ENCODE assay signal across 17 cellular contexts in genomic region chr3:48026098-48026497, GRCh38. TPM values are rescaled to one million over a fixed set of nuclear protein-coding genes. Genes with fewer than 3 reads are reported as not detected.
DNase-seq lines count a peak whose midpoint lies in the region; ATAC-seq and TF ChIP-seq lines count a peak whose summit lies in the region.
"Had no signal": no experiment of that assay in that cellular context is flagged by ENCODE, and none has a peak within 500 bp of the region (broad histone marks: within the 10 kb centered on the region; RNA-seq: fewer than 3 reads in every experiment).

No MANE protein-coding gene starts in this region.

- no peaks in the 10 kb centered on the region for H3K27me3 ChIP-seq in psoas muscle (ENCODE audit: insufficient read depth in 3 of 3, low read length in 2 of 3)
- H3K27me3 ChIP-seq in CD8-positive, alpha-beta T cell (ENCODE audit: insufficient read depth, low read length): no peaks in the 10 kb centered on the region
- H3K27me3 ChIP-seq: BLaER1 had no signal

- H3K9me3 ChIP-seq in psoas muscle: no peaks in the 10 kb centered on the region
- H3K9me3 ChIP-seq in CD8-positive, alpha-beta T cell (ENCODE audit: low read length): no peaks in the 10 kb centered on the region
- H3K9me3 ChIP-seq: BLaER1 had no signal

- no peaks in the 10 kb centered on the region for H3K27me3 Mint-ChIP-seq in chondrocyte (ENCODE audit: low read depth)
- H3K27me3 Mint-ChIP-seq in CD8-positive, alpha-beta T cell (ENCODE audit: low read depth): no peaks in the 10 kb centered on the region
- H3K27me3 Mint-ChIP-seq: CD4-positive, alpha-beta memory T cell had no signal

- H3K4me3 Mint-ChIP-seq in chondrocyte (ENCODE audit: unreplicated experiment): no peak overlapping the region
- H3K4me3 Mint-ChIP-seq in CD8-positive, alpha-beta T cell: no peak overlapping the region
- H3K4me3 Mint-ChIP-seq: CD14-positive monocyte; CD4-positive, alpha-beta memory T cell; GM23338 had no signal

- H3K4me1 Mint-ChIP-seq in chondrocyte (ENCODE audit: low read depth): peaks cover 51% of the 10 kb centered on the region
- H3K4me1 Mint-ChIP-seq in CD8-positive, alpha-beta T cell (ENCODE audit: low read depth): peaks cover 3% of the 10 kb centered on the region

- TF ChIP-seq CTCF in chondrocyte (IDR thresholded peaks at IDR 0.05) (no peak), psoas muscle (IDR thresholded peaks at IDR 0.05) (no peak)
- TF ChIP-seq CTCF in CD8-positive, alpha-beta T cell (IDR thresholded peaks at IDR 0.05): no peak

- intact Hi-C loops in psoas muscle (cut with DNase I): no loop called here
- intact Hi-C loops in CD8-positive, alpha-beta T cell (cut with DNase I, micrococcal nuclease): no loop called here

- peak overlapping the region; percentile 17 for H3K27ac ChIP-seq in psoas muscle
- no peak overlapping the region for H3K27ac ChIP-seq in caudate nucleus (ENCODE audit: low read depth, low read length)
- H3K27ac ChIP-seq in CD8-positive, alpha-beta T cell (ENCODE audit: low read depth, low read length): no peak overlapping the region
- H3K27ac ChIP-seq: BLaER1 had no signal

- H3K27ac Mint-ChIP-seq in chondrocyte (ENCODE audit: unreplicated experiment): peak overlapping the region; percentile 45
- H3K27ac Mint-ChIP-seq in CD8-positive, alpha-beta T cell: no peak overlapping the region
- H3K27ac Mint-ChIP-seq: CD14-positive monocyte; CD4-positive, alpha-beta memory T cell; GM23338 had no signal

- H3K4me3 ChIP-seq in psoas muscle: no peak overlapping the region
- H3K4me3 ChIP-seq in CD8-positive, alpha-beta T cell (ENCODE audit: low read depth, low read length): no peak overlapping the region
- H3K4me3 ChIP-seq: BLaER1, GM23338 had no signal

- CTCF ChIA-PET in HEK293T (lab: Yijun Ruan, JAX): interaction anchor here (0.7 kb wide), 1 partner anchor 27 kb away, joined by 3 read pairs; no protein-coding TSS in a partner anchor
- CTCF ChIA-PET in CD8-positive, alpha-beta T cell (lab: Charles Lee): no interaction called here

- H3K4me1 ChIP-seq in psoas muscle: peaks cover 64% of the 10 kb centered on the region
- no peaks in the 10 kb centered on the region for H3K4me1 ChIP-seq in CD8-positive, alpha-beta T cell (ENCODE audit: insufficient read depth, low read length)

- POLR2A ChIA-PET in HEK293T (lab: Yijun Ruan, JAX): no interaction called here
- POLR2A ChIA-PET in CD8-positive, alpha-beta T cell (lab: Charles Lee): no interaction called here

- no peaks in the 10 kb centered on the region for H3K9me3 Mint-ChIP-seq in chondrocyte (ENCODE audit: low read depth)
- no peaks in the 10 kb centered on the region for H3K9me3 Mint-ChIP-seq in CD8-positive, alpha-beta T cell
- H3K9me3 Mint-ChIP-seq: CD14-positive monocyte; CD4-positive, alpha-beta memory T cell; GM23338 had no signal

- 50 to 63% (median 53%) methylated on average over 2 of the region's 2 CpGs for WGBS in psoas muscle, 3 donors

- ATAC-seq in psoas muscle: no peak
- ATAC-seq in CD8-positive, alpha-beta T cell: no peak
- ATAC-seq: GM23338 had no signal

- peaks cover 2% of the 10 kb centered on the region for H3K36me3 Mint-ChIP-seq in chondrocyte (ENCODE audit: low read depth)
- no peaks in the 10 kb centered on the region for H3K36me3 Mint-ChIP-seq in CD8-positive, alpha-beta T cell

- no peaks in the 10 kb centered on the region for H3K36me3 ChIP-seq in psoas muscle (ENCODE audit: insufficient read depth in 1 of 2, low read depth in 1 of 2)
- no peaks in the 10 kb centered on the region for H3K36me3 ChIP-seq in CD8-positive, alpha-beta T cell (ENCODE audit: insufficient read depth, low read length)

- DNase-seq in NCI-H748 (lab: John Stamatoyannopoulos, UW; ENCODE audit: unreplicated experiment): peak; percentile 3
- no peak for DNase-seq in NCI-H748 treated with DMSO at 0.1 percent for 48 hours (lab: John Stamatoyannopoulos, UW)
- no peak for DNase-seq in HEK293T (ENCODE audit: extremely low spot score)
- no peak for DNase-seq in chondrocyte (ENCODE audit: low spot score)
- DNase-seq in psoas muscle: no peak
- no peak for DNase-seq in cerebellar cortex (ENCODE audit: low spot score)
- no peak for DNase-seq in caudate nucleus (lab: John Stamatoyannopoulos, UW)
- no peak for DNase-seq in CD8-positive, alpha-beta T cell
- DNase-seq: 8988T; Calu3; CD4-positive, alpha-beta memory T cell; DMS79 treated with DMSO at 0.1 percent for 48 hours; GF-D8; HCEC 1CT had no signal

TF ChIP-seq in HEK293T, 16 proteins besides CTCF, POLR2A, EP300 and RAD21:
- TF ChIP-seq PKNOX1 (IDR thresholded peaks at IDR 0.05) (peak; percentile 72; the same call in 1 of the 2 replicates), FOXK2 (IDR thresholded peaks at IDR 0.05) (no peak)

RNA-seq across cellular contexts. Expression of gene MAP4, which starts 9.9 kb away (rescaled TPM):
- total RNA-seq in chondrocyte (376 to 414 TPM (median 401 TPM) in 3 replicates), psoas muscle (1,000 to 10,000 TPM in 2 of 4 donors, 100 to 1,000 TPM in 2; 819 to 1,424 (median 998) TPM)
- polyA plus RNA-seq in psoas muscle: 100 to 1,000 TPM in 2 of 3 donors, 10 to 100 TPM in 1; 85.5 to 318 (median 195) TPM
- total RNA-seq in CD8-positive, alpha-beta T cell: 10 to 100 TPM; 33.2 to 34.1 TPM

Comparison
In these comparisons a context has a peak if more than half of its experiments do, and no peak if none do; other contexts are left out.
1. RNA of gene MAP4, which starts 9.9 kb away (total RNA-seq): 819 to 1,424 TPM in psoas muscle and 376 to 414 TPM in chondrocyte; 33.2 to 34.1 TPM in CD8-positive, alpha-beta T cell; every median in the first group is over 10 times any median in the second.